ENCODE assay signal across 8 cellular contexts in genomic region chr11:123430736-123431356, GRCh38. TPM values are rescaled to one million over a fixed set of nuclear protein-coding genes. Genes with fewer than 3 reads are reported as not detected.
A peak's percentile ranks its signal among the peaks of the same experiment; 100 is the strongest.
DNase-seq lines count a peak whose midpoint lies in the region; ATAC-seq, FAIRE-seq and TF ChIP-seq lines count a peak whose summit lies in the region.

No MANE protein-coding gene starts in this region.

- H3K9me3 ChIP-seq in astrocyte (ENCODE audit: insufficient read depth, low read depth, low read length) (no peaks in the 10 kb centered on the region), spleen (no peaks in the 10 kb centered on the region)

- H3K27me3 Mint-ChIP-seq in astrocyte (ENCODE audit: low read depth, unreplicated experiment), result peaks cover 29% of the 10 kb centered on the region
- peaks cover 1 to 6% (median 2%) of the 10 kb centered on the region in 3 donors for H3K27me3 Mint-ChIP-seq in immature natural killer cell (ENCODE audit: low read depth in 3 of 3)

- ATAC-seq in HG03159 (IDR thresholded peaks at IDR 0.05; ENCODE audit: unreplicated experiment) (peak; percentile 42), SK-N-SH treated with all-trans-retinoic acid at 6 μM for 48 hours (peak; percentile 55)

- peaks cover 5% of the 10 kb centered on the region for H3K4me1 Mint-ChIP-seq in astrocyte (ENCODE audit: low read depth, unreplicated experiment)
- H3K4me1 Mint-ChIP-seq in immature natural killer cell, result peaks cover 24 to 26% of the 10 kb centered on the region in 2 donors

- H3K4me1 ChIP-seq in astrocyte (ENCODE audit: insufficient read depth, low read length) (peaks cover 16% of the 10 kb centered on the region), spleen (peaks cover 6 to 48% (median 24%) of the 10 kb centered on the region in 6 donors)

- H3K79me2 ChIP-seq in astrocyte (ENCODE audit: insufficient read depth, low read length), result peaks cover 11% of the 10 kb centered on the region

- TF ChIP-seq POLR2A in spleen (IDR thresholded peaks at IDR 0.05), result peak in 1 of 3 donors; percentile 5

- H3K27ac Mint-ChIP-seq in astrocyte (ENCODE audit: unreplicated experiment) (no peak overlapping the region), immature natural killer cell (peak overlapping the region in 2 of 6 donors; percentile 28 to 83)

- intact Hi-C loops in spleen (cut with DNase I; ENCODE audit: low total_unique reads), result no loop called here

- peaks cover 3% of the 10 kb centered on the region for H4K20me1 ChIP-seq in astrocyte (ENCODE audit: insufficient read depth, low read length)

- H3K36me3 Mint-ChIP-seq in astrocyte (ENCODE audit: low read depth, unreplicated experiment) (no peaks in the 10 kb centered on the region), immature natural killer cell (no peaks in the 10 kb centered on the region)

- H3K27me3 ChIP-seq in astrocyte (ENCODE audit: insufficient read depth, low read length) (peaks cover 5% of the 10 kb centered on the region), spleen (replicated peaks in 1 of 7) (peaks cover 0 to 42% (median 17%) of the 10 kb centered on the region in 7 donors)

- no peak for TF ChIP-seq CTCF in astrocyte (IDR thresholded peaks at IDR 0.05; ENCODE audit: insufficient read depth, low read depth, low read length)
- no peak for TF ChIP-seq CTCF in spleen (IDR thresholded peaks at IDR 0.05 in 8 of 11, conservative IDR thresholded peaks at IDR 0.05 in 3 of 11)

- H3K36me3 ChIP-seq in astrocyte (ENCODE audit: insufficient read depth, low read length) (no peaks in the 10 kb centered on the region), spleen (no peaks in the 10 kb centered on the region)

- DNase-seq in NCI-H446 treated with DMSO at 0.1 percent for 48 hours (lab: John Stamatoyannopoulos, UW) (peak; percentile 7), NCI-H446 (lab: John Stamatoyannopoulos, UW) (no peak), astrocyte (ENCODE audit: low read depth) (peak; percentile 36), immature natural killer cell (peak; percentile 48 to 72 (median 59)), spleen (peak; percentile 95), foreskin melanocyte (no peak)

- peak overlapping the region; percentile 94 for H3K4me2 ChIP-seq in astrocyte (ENCODE audit: low read length)

- H2AFZ ChIP-seq in astrocyte (ENCODE audit: low read depth, low read length), result peak overlapping the region; percentile 100

- no peak for FAIRE-seq in astrocyte (lab: Jason Lieb, UNC)

- H3K27ac ChIP-seq in astrocyte (ENCODE audit: low read depth, low read length) (peak overlapping the region; percentile 76), spleen (peak overlapping the region; percentile 63 to 91 (median 83))

- WGBS in spleen, 5 donors, result 1 to 4% (median 2%) methylated on average over 18 to 61 of the region's 61 CpGs

- peak overlapping the region; percentile 76 for H3K9ac ChIP-seq in astrocyte (ENCODE audit: low read length)

- H3K9me3 Mint-ChIP-seq in astrocyte (ENCODE audit: unreplicated experiment) (peaks cover 4% of the 10 kb centered on the region), immature natural killer cell (no peaks in the 10 kb centered on the region)

- H3K4me3 ChIP-seq in astrocyte (ENCODE audit: insufficient read depth, low read depth, low read length) (peak overlapping the region; percentile 77), spleen (peak overlapping the region; percentile 52 to 85 (median 62))

- H3K4me3 Mint-ChIP-seq in astrocyte (ENCODE audit: unreplicated experiment) (peak overlapping the region; percentile 80), immature natural killer cell (peak overlapping the region; percentile 86 to 97 (median 90))

TF ChIP-seq in SK-N-SH treated with all-trans-retinoic acid at 6 μM for 48 hours, 23 proteins besides CTCF, POLR2A, EP300 and RAD21:
- TF ChIP-seq ZNF565 (CRISPR knock-in tag; conservative IDR thresholded peaks at IDR 0.05; ENCODE audit: low read depth) (no peak), SNAI2 (CRISPR knock-in tag; IDR thresholded peaks at IDR 0.05) (no peak), ZC3H10 (CRISPR knock-in tag; IDR thresholded peaks at IDR 0.05) (no peak), POU6F1 (CRISPR knock-in tag; IDR thresholded peaks at IDR 0.05; ENCODE audit: borderline replicate concordance, low read depth) (no peak)

RNA-seq across cellular contexts. Expression of gene GRAMD1B, which starts 0.8 kb away (rescaled TPM):
- total RNA-seq in astrocyte (4.9 and 6.5 TPM in 2 replicates), spleen (10 to 100 TPM in 4 of 7 donors, 1 to 10 TPM in 3; 5.5 to 15.6 (median 11.1) TPM)
- polyA plus RNA-seq in immature natural killer cell (1 to 10 TPM in 2 of 3 donors, under 1 TPM in 1; 0.78 to 3.4 (median 1.5) TPM), spleen (1 to 10 TPM; 1.7 to 2.4 (median 1.7) TPM)

Comparison
In these comparisons a context has a peak if more than half of its experiments do, and no peak if none do; other contexts are left out.
1. DNase-seq: peak in NCI-H446 treated with DMSO at 0.1 percent for 48 hours (single experiment), astrocyte (single experiment), immature natural killer cell (3 of 3) and spleen (single experiment); none in NCI-H446 (0 of 2) and foreskin melanocyte (single experiment).